Comparison of ENCODE assay signal across 10 cellular contexts in the genomic region with DNA sequence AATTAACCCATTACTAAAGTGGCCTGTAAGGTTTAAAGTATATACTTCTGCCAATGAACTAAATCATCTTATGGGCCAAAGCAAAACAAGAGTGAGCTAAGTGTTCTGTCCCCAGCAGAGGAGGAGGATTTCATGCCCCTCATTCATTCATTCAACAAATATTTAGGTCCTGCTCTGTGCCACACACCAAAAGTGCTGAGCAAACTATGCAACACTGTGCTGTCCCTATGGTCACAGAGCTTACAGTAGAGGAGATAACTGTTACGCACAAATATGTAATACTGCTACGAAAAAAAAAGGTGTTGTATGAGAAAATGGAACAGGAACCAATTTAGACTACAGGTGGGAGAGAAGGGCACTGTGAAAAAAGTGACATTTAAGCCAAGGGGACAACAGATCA. TPM values are rescaled to one million over a fixed set of nuclear protein-coding genes. Genes with fewer than 3 reads are reported as not detected.
DNase-seq lines count a peak whose midpoint lies in the region; ATAC-seq and TF ChIP-seq lines count a peak whose summit lies in the region.
"Had no signal": no experiment of that assay in that cellular context is flagged by ENCODE, and none has a peak within 500 bp of the region (broad histone marks: within the 10 kb centered on the region; RNA-seq: fewer than 3 reads in every experiment).

No MANE protein-coding gene starts in this region.

- H3K27me3 ChIP-seq in PC-9 (ENCODE audit: insufficient read depth, low read depth): no peaks in the 10 kb centered on the region
- H3K27me3 ChIP-seq: tibial nerve had no signal

- peak overlapping the region; percentile 71 for H3K4me3 ChIP-seq in PC-9
- peak overlapping the region; percentile 4 for H3K4me3 ChIP-seq in fibroblast of the aortic adventitia (ENCODE audit: low read depth, low read length)

- peak overlapping the region; percentile 93 for H3K4me2 ChIP-seq in PC-9

- H3K9me3 ChIP-seq in PC-9 (ENCODE audit: insufficient read depth, low read depth): no peaks in the 10 kb centered on the region
- H3K9me3 ChIP-seq: tibial nerve had no signal

- ATAC-seq in stimulated activated naive B cell treated with anti-CD40 and anti-IgM and Interleukin-4, amounts not matched to agents 10 μg/mL and 1 μg/mL and 100 μg/mL, for 72 hours (replicated peaks): no peak
- no peak for ATAC-seq in GM21360 (IDR thresholded peaks at IDR 0.05; ENCODE audit: unreplicated experiment)

- TF ChIP-seq CTCF in PC-9 (conservative IDR thresholded peaks at IDR 0.05) (no peak), fibroblast of the aortic adventitia (IDR thresholded peaks at IDR 0.05; ENCODE audit: insufficient read depth, low read length) (no peak)

- no peaks in the 10 kb centered on the region for H3K9me3 Mint-ChIP-seq in activated naive CD4-positive, alpha-beta T cell treated with anti-CD3 and anti-CD28 coated beads for 36 hours
- H3K9me3 Mint-ChIP-seq in stimulated activated naive B cell treated with anti-CD40 and anti-IgM and Interleukin-4, amounts not matched to agents 10 μg/mL and 1 μg/mL and 100 μg/mL, for 72 hours: no peaks in the 10 kb centered on the region

- H3K27ac Mint-ChIP-seq in activated naive CD4-positive, alpha-beta T cell treated with anti-CD3 and anti-CD28 coated beads for 36 hours: no peak overlapping the region
- peak overlapping the region; percentile 72 for H3K27ac Mint-ChIP-seq in stimulated activated naive B cell treated with anti-CD40 and anti-IgM and Interleukin-4, amounts not matched to agents 10 μg/mL and 1 μg/mL and 100 μg/mL, for 72 hours

- peaks cover 32% of the 10 kb centered on the region for H3K4me1 ChIP-seq in PC-9 (replicated peaks; ENCODE audit: insufficient read depth)

- peaks cover 2% of the 10 kb centered on the region for H3K36me3 Mint-ChIP-seq in activated naive CD4-positive, alpha-beta T cell treated with anti-CD3 and anti-CD28 coated beads for 36 hours (ENCODE audit: low read depth)
- H3K36me3 Mint-ChIP-seq in stimulated activated naive B cell treated with anti-CD40 and anti-IgM and Interleukin-4, amounts not matched to agents 10 μg/mL and 1 μg/mL and 100 μg/mL, for 72 hours: peaks cover 17 to 23% of the 10 kb centered on the region in 2 donors

- POLR2A ChIA-PET in PC-9 (lab: Charles Lee; ENCODE audit: unreplicated experiment): no interaction called here

- no peaks in the 10 kb centered on the region for H3K27me3 Mint-ChIP-seq in activated naive CD4-positive, alpha-beta T cell treated with anti-CD3 and anti-CD28 coated beads for 36 hours (ENCODE audit: low read depth)
- peaks cover 0 to 5% of the 10 kb centered on the region in 2 donors for H3K27me3 Mint-ChIP-seq in stimulated activated naive B cell treated with anti-CD40 and anti-IgM and Interleukin-4, amounts not matched to agents 10 μg/mL and 1 μg/mL and 100 μg/mL, for 72 hours

- BruUV-seq in PC-9 (replicated peaks; lab: Mats Ljungman, UMichigan): TSS peak; percentile 39

- H3K4me1 Mint-ChIP-seq in activated naive CD4-positive, alpha-beta T cell treated with anti-CD3 and anti-CD28 coated beads for 36 hours (ENCODE audit: low read depth): peaks cover 55% of the 10 kb centered on the region
- H3K4me1 Mint-ChIP-seq in stimulated activated naive B cell treated with anti-CD40 and anti-IgM and Interleukin-4, amounts not matched to agents 10 μg/mL and 1 μg/mL and 100 μg/mL, for 72 hours: peaks cover 28 to 32% of the 10 kb centered on the region in 2 donors

- intact Hi-C loops in activated naive CD4-positive, alpha-beta T cell treated with anti-CD3 and anti-CD28 coated beads for 36 hours (cut with micrococcal nuclease): loop anchor here (2.0 kb wide), 2 partner anchors 39 to 45 kb away; no protein-coding TSS in a partner anchor
- intact Hi-C loops in PC-9 (cut with micrococcal nuclease; ENCODE audit: unreplicated experiment): loop anchor here (5.0 kb wide), 1 partner anchor 38 kb away; no protein-coding TSS in a partner anchor

- peaks cover 51% of the 10 kb centered on the region for H3K79me2 ChIP-seq in PC-9 (ENCODE audit: low read depth)

- H3K9me2 ChIP-seq in PC-9 (ENCODE audit: insufficient read depth): no peaks in the 10 kb centered on the region

- peak overlapping the region; percentile 80 for H3K4me3 Mint-ChIP-seq in activated naive CD4-positive, alpha-beta T cell treated with anti-CD3 and anti-CD28 coated beads for 36 hours
- H3K4me3 Mint-ChIP-seq in stimulated activated naive B cell treated with anti-CD40 and anti-IgM and Interleukin-4, amounts not matched to agents 10 μg/mL and 1 μg/mL and 100 μg/mL, for 72 hours: peak overlapping the region; percentile 87 to 90

- H3K36me3 ChIP-seq in PC-9 (ENCODE audit: low read depth): no peaks in the 10 kb centered on the region
- H3K36me3 ChIP-seq: tibial nerve had no signal

- no peak overlapping the region for H2AFZ ChIP-seq in PC-9

- H4K20me1 ChIP-seq in PC-9 (ENCODE audit: insufficient read depth): peaks cover 9% of the 10 kb centered on the region; the same call in 1 of the 2 replicates

- no peak for DNase-seq in activated naive CD4-positive, alpha-beta T cell treated with anti-CD3 and anti-CD28 coated beads for 36 hours
- DNase-seq in activated naive CD4-positive, alpha-beta T cell (lab: John Stamatoyannopoulos, UW): no peak
- DNase-seq in PC-9 (no peak), fibroblast of the aortic adventitia (ENCODE audit: low read depth) (no peak), NCI-H526 (lab: John Stamatoyannopoulos, UW) (no peak), globus pallidus (ENCODE audit: low spot score) (no peak)
- DNase-seq in stimulated activated naive B cell treated with anti-CD40 and anti-IgM and Interleukin-4, amounts not matched to agents 10 μg/mL and 1 μg/mL and 100 μg/mL, for 72 hours: no peak

- H3K27ac ChIP-seq in PC-9: no peak overlapping the region
- H3K27ac ChIP-seq: C4-2B had no signal

- peaks cover 7% of the 10 kb centered on the region; the same call in 1 of the 2 replicates for H3F3A ChIP-seq in PC-9 (ENCODE audit: insufficient read depth, low read depth)

- CTCF ChIA-PET in activated naive CD4-positive, alpha-beta T cell treated with anti-CD3 and anti-CD28 coated beads for 36 hours (lab: Charles Lee): interaction anchor here (1.0 to 1.7 kb wide), 3 partner anchors 30 to 147 kb away, joined by 3 to 6 read pairs (median 3); no protein-coding TSS in a partner anchor
- CTCF ChIA-PET in PC-9 (lab: Charles Lee): no interaction called here

RNA-seq across cellular contexts. Expression of gene SH3KBP1, which starts 1.7 kb away (rescaled TPM):
- 10 to 100 TPM; 67.5 to 78.3 TPM for total RNA-seq in activated naive CD4-positive, alpha-beta T cell treated with anti-CD3 and anti-CD28 coated beads for 36 hours
- total RNA-seq in PC-9 (2021) (42.5 and 58.3 TPM in 2 replicates), fibroblast of the aortic adventitia (ENCODE audit: low replicate concordance) (43.5 and 53.7 TPM in 2 replicates)
